In genomic region chr10:103021150-103021896, GRCh38 we compare ENCODE assay signal across 22 cellular contexts.
A peak's percentile ranks its signal among the peaks of the same experiment; 100 is the strongest.
DNase-seq lines count a peak whose midpoint lies in the region; ATAC-seq and TF ChIP-seq lines count a peak whose summit lies in the region.
"Had no signal": no experiment of that assay in that cellular context is flagged by ENCODE, and none has a peak within 500 bp of the region (broad histone marks: within the 10 kb centered on the region; RNA-seq: fewer than 3 reads in every experiment).

No MANE protein-coding gene starts in this region.

- H3K27me3 ChIP-seq in Panc1 (ENCODE audit: control insufficient read depth, insufficient read depth, low read length) (no peaks in the 10 kb centered on the region), right lobe of liver (no peaks in the 10 kb centered on the region)
- H3K27me3 ChIP-seq: Peyer's patch had no signal

- H3K4me3 ChIP-seq in Panc1 (ENCODE audit: low read depth in 2 of 2, low read length in 2 of 2) (no peak overlapping the region; a peak in 1 of 4 replicates), coronary artery (no peak overlapping the region), right lobe of liver (no peak overlapping the region)
- H3K4me3 ChIP-seq: Peyer's patch, SK-N-MC had no signal

- intact Hi-C loops in Panc1 (cut with micrococcal nuclease; ENCODE audit: unreplicated experiment) (no loop called here), right lobe of liver (cut with DNase I) (no loop called here)

- peaks cover 6% of the 10 kb centered on the region for H3K9me3 Mint-ChIP-seq in type B pancreatic cell
- no peaks in the 10 kb centered on the region for H3K9me3 Mint-ChIP-seq in activated naive CD4-positive, alpha-beta T cell treated with anti-CD3 and anti-CD28 coated beads, Interleukin-2, amount 10 ng/mL, durations not matched to agents 7 days and 5 days
- H3K9me3 Mint-ChIP-seq: activated T-cell treated with anti-CD3 and anti-CD28 coated beads, Interleukin-2, amount 50 U/mL, for 4 hours; CD4-positive, alpha-beta T cell; dendritic cell treated with granulocyte-macrophage colony-stimulating factor and Interleukin-4, amounts not matched to agents 40 ng/mL and 50 ng/mL, for 4 days; T-helper 1 cell treated with Interleukin-12 subunit alpha and Interleukin-12 subunit beta and Interleukin-4 antibody, amounts not matched to agents 30 μg/mL and 1 μg/mL, for 36 hours had no signal

- 79% methylated on average over 14 of the region's 18 CpGs for WGBS in right lobe of liver (ENCODE audit: insufficient coverage, low coverage, low lambda C conversion rate, missing lambda C conversion rate)

- peak overlapping the region; percentile 61 for H3K27ac Mint-ChIP-seq in type B pancreatic cell
- no peak overlapping the region for H3K27ac Mint-ChIP-seq in activated naive CD4-positive, alpha-beta T cell treated with anti-CD3 and anti-CD28 coated beads, Interleukin-2, amount 10 ng/mL, durations not matched to agents 7 days and 5 days
- H3K27ac Mint-ChIP-seq: CD4-positive, alpha-beta T cell; dendritic cell treated with granulocyte-macrophage colony-stimulating factor and Interleukin-4, amounts not matched to agents 40 ng/mL and 50 ng/mL, for 4 days; T-helper 1 cell treated with Interleukin-12 subunit alpha and Interleukin-12 subunit beta and Interleukin-4 antibody, amounts not matched to agents 30 μg/mL and 1 μg/mL, for 36 hours had no signal

- TF ChIP-seq POLR2A in right lobe of liver (IDR thresholded peaks at IDR 0.05), result no peak

- no peak for TF ChIP-seq CTCF in Panc1 (IDR thresholded peaks at IDR 0.05)
- no peak for TF ChIP-seq CTCF in coronary artery (IDR thresholded peaks at IDR 0.05)
- no peak for TF ChIP-seq CTCF in right lobe of liver (IDR thresholded peaks at IDR 0.05)
- TF ChIP-seq CTCF in type B pancreatic cell (conservative IDR thresholded peaks at IDR 0.05), result no peak

- BruUV-seq in Panc1 (replicated peaks; lab: Mats Ljungman, UMichigan), result no TSS peak

- H3K9me3 ChIP-seq in Panc1 (ENCODE audit: control insufficient read depth, insufficient read depth, low read depth, low read length) (no peaks in the 10 kb centered on the region), right lobe of liver (no peaks in the 10 kb centered on the region)
- H3K9me3 ChIP-seq: Peyer's patch had no signal

- DNase-seq in Panc1 (ENCODE audit: low read depth, low spot score) (no peak), coronary artery (ENCODE audit: low spot score) (no peak), right lobe of liver (no peak), type B pancreatic cell (ENCODE audit: extremely low spot score, unreplicated experiment) (no peak), A172 (ENCODE audit: low spot score) (no peak)
- DNase-seq in activated naive CD4-positive, alpha-beta T cell treated with anti-CD3 and anti-CD28 coated beads, Interleukin-2, amount 10 ng/mL, durations not matched to agents 7 days and 5 days, result no peak
- DNase-seq: activated CD4-positive, alpha-beta T cell treated with anti-CD3 and anti-CD28 coated beads for 48 hours; activated T-cell treated with anti-CD3 and anti-CD28 coated beads, Interleukin-2, amount 50 U/mL, for 4 hours; amniotic stem cell; CD4-positive, alpha-beta T cell; Karpas-422; naive B cell; NCI-H2171; NCI-H524; NK-92 treated with Interleukin-12 subunit alpha and Interleukin-12 subunit beta, amount 100 ng/mL, for 24 hours; Peyer's patch; stimulated activated CD4-positive, alpha-beta T cell treated with anti-CD3 and anti-CD28 coated beads, Interleukin-4, amount 100 ng/mL, for 24 hours; stimulated activated naive CD4-positive, alpha-beta T cell had no signal

- H3K36me3 ChIP-seq in Panc1 (ENCODE audit: control insufficient read depth, insufficient read depth, low read length) (no peaks in the 10 kb centered on the region), right lobe of liver (no peaks in the 10 kb centered on the region)
- H3K36me3 ChIP-seq: Peyer's patch had no signal

- in situ Hi-C loops in Panc1 (cut with HindIII; ENCODE audit: low pct_unique_long_range_greater_than_20kb, low sequenced_read_pairs), result no loop called here

- POLR2A ChIA-PET in Panc1 (lab: Charles Lee), result no interaction called here

- H3K27me3 Mint-ChIP-seq in type B pancreatic cell, result no peaks in the 10 kb centered on the region
- H3K27me3 Mint-ChIP-seq in activated naive CD4-positive, alpha-beta T cell treated with anti-CD3 and anti-CD28 coated beads, Interleukin-2, amount 10 ng/mL, durations not matched to agents 7 days and 5 days, result no peaks in the 10 kb centered on the region
- H3K27me3 Mint-ChIP-seq: CD4-positive, alpha-beta T cell; dendritic cell treated with granulocyte-macrophage colony-stimulating factor and Interleukin-4, amounts not matched to agents 40 ng/mL and 50 ng/mL, for 4 days; naive B cell had no signal

- H3K27ac ChIP-seq in Panc1 (ENCODE audit: low read length) (peak overlapping the region; percentile 36; the same call in 1 of the 2 replicates), coronary artery (peak overlapping the region; percentile 58 to 66), right lobe of liver (peak overlapping the region in 2 of 3 donors; percentile 29 to 87)
- H3K27ac ChIP-seq: Peyer's patch, SK-N-MC had no signal

- no peak overlapping the region for H3K4me3 Mint-ChIP-seq in type B pancreatic cell
- H3K4me3 Mint-ChIP-seq in activated naive CD4-positive, alpha-beta T cell treated with anti-CD3 and anti-CD28 coated beads, Interleukin-2, amount 10 ng/mL, durations not matched to agents 7 days and 5 days, result no peak overlapping the region
- H3K4me3 Mint-ChIP-seq: activated T-cell treated with anti-CD3 and anti-CD28 coated beads, Interleukin-2, amount 50 U/mL, for 4 hours; CD4-positive, alpha-beta T cell; dendritic cell treated with granulocyte-macrophage colony-stimulating factor and Interleukin-4, amounts not matched to agents 40 ng/mL and 50 ng/mL, for 4 days; naive B cell; T-helper 1 cell treated with Interleukin-12 subunit alpha and Interleukin-12 subunit beta and Interleukin-4 antibody, amounts not matched to agents 30 μg/mL and 1 μg/mL, for 36 hours had no signal

- H3K4me1 ChIP-seq in Panc1 (ENCODE audit: control insufficient read depth, insufficient read depth, low read length), result peaks cover 11% of the 10 kb centered on the region; the same call in 1 of the 2 replicates
- H3K4me1 ChIP-seq in right lobe of liver, result peaks cover 0 to 6% (median 2%) of the 10 kb centered on the region in 4 donors
- H3K4me1 ChIP-seq: Peyer's patch had no signal

- peaks cover 10% of the 10 kb centered on the region for H3K4me1 Mint-ChIP-seq in type B pancreatic cell (ENCODE audit: unreplicated experiment)
- no peaks in the 10 kb centered on the region for H3K4me1 Mint-ChIP-seq in activated naive CD4-positive, alpha-beta T cell treated with anti-CD3 and anti-CD28 coated beads, Interleukin-2, amount 10 ng/mL, durations not matched to agents 7 days and 5 days

- ATAC-seq in Panc1 (peak; percentile 62; the same call in 1 of the 2 replicates), right lobe of liver (peak; percentile 29 to 78 (median 52)), HG03039 (IDR thresholded peaks at IDR 0.05; ENCODE audit: unreplicated experiment) (no peak)
- ATAC-seq: activated T-cell treated with anti-CD3 and anti-CD28 coated beads, Interleukin-2, amount 50 U/mL, for 4 hours had no signal

- H3K36me3 Mint-ChIP-seq in type B pancreatic cell, result peaks cover 7% of the 10 kb centered on the region
- H3K36me3 Mint-ChIP-seq in activated naive CD4-positive, alpha-beta T cell treated with anti-CD3 and anti-CD28 coated beads, Interleukin-2, amount 10 ng/mL, durations not matched to agents 7 days and 5 days, result no peaks in the 10 kb centered on the region
- H3K36me3 Mint-ChIP-seq: naive B cell had no signal

- CTCF ChIA-PET in Panc1 (lab: Charles Lee), result no interaction called here
- CTCF ChIA-PET in activated naive CD4-positive, alpha-beta T cell treated with anti-CD3 and anti-CD28 coated beads, Interleukin-2, amount 10 ng/mL, durations not matched to agents 7 days and 5 days (lab: Charles Lee), result no interaction called here
